Comparison of ENCODE assay signal across 12 cellular contexts in the genomic region with DNA sequence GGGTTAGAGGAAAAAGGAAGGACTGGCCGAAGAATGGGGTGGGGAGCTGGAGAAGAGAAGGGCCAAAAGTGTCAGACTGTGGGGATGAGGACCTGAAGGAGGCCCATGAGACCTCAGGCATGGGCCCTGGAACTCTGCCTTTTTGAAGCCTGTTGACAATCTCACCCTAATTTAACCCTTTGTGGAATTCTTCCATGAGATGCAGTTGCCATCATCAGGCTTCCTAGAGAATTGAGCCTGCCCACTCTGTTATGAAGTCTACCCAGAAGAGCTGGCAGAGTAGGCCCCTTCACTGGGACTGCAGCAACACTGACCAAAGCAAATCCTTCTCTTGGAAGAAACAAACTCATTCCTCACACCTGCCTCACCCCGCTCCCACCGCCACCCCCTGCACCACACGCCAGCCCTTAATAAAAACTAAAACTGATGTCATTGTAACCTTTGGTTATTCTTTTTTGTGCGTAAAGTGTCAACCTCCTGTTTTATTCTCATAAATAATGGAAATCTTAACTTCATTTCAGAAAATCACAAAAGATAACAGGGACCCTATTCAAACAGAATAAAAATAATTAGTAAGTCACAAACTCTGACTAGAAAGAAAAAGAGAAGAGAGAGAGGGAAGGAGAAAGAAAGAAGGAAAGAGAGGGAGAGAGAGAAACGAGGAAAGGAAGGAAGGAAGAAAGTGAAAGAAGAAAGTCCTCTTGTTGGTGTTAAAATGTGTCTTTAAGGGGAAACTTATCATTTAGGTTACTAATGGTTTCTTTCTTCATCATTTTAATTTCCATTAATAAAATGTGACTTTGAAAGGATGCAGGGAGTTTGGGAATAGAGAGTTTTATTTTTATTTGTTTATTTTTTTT.
A peak's percentile ranks its signal among the peaks of the same experiment; 100 is the strongest.
DNase-seq lines count a peak whose midpoint lies in the region; ATAC-seq and TF ChIP-seq lines count a peak whose summit lies in the region.
"Had no signal": no experiment of that assay in that cellular context is flagged by ENCODE, and none has a peak within 500 bp of the region (broad histone marks: within the 10 kb centered on the region; RNA-seq: fewer than 3 reads in every experiment).

No MANE protein-coding gene starts in this region.

- H3K9ac ChIP-seq in mammary epithelial cell (ENCODE audit: insufficient read depth, low read length), result no peak overlapping the region
- peak overlapping the region; percentile 7 to 68 (median 47) for H3K9ac ChIP-seq in subcutaneous abdominal adipose tissue (ENCODE audit: low read length in 5 of 5)

- H3K36me3 ChIP-seq in mammary epithelial cell (ENCODE audit: insufficient read depth, low read length) (no peaks in the 10 kb centered on the region), lung (ENCODE audit: control insufficient read depth in 2 of 2, insufficient read depth in 2 of 2, low read length in 2 of 2) (no peaks in the 10 kb centered on the region), subcutaneous abdominal adipose tissue (ENCODE audit: control insufficient read depth in 5 of 5, insufficient read depth in 5 of 5, low read length in 5 of 5) (peaks cover 0 to 3% (median 0%) of the 10 kb centered on the region in 5 donors)
- H3K36me3 ChIP-seq: brain microvascular endothelial cell had no signal

- CTCF ChIA-PET in mammary epithelial cell (lab: Charles Lee; ENCODE audit: low non-redundant PET), result no interaction called here

- intact Hi-C loops in mammary epithelial cell (cut with micrococcal nuclease), result no loop called here

- H3K4me1 ChIP-seq in mammary epithelial cell (ENCODE audit: insufficient read depth, low read length), result peaks cover 5% of the 10 kb centered on the region
- peaks cover 2 to 10% of the 10 kb centered on the region in 2 donors for H3K4me1 ChIP-seq in lung (ENCODE audit: control insufficient read depth in 2 of 2, insufficient read depth in 2 of 2, low read length in 2 of 2)
- peaks cover 5 to 47% (median 39%) of the 10 kb centered on the region in 5 donors for H3K4me1 ChIP-seq in subcutaneous abdominal adipose tissue (ENCODE audit: control insufficient read depth in 5 of 5, insufficient read depth in 5 of 5, low read length in 5 of 5)

- TF ChIP-seq CTCF in mammary epithelial cell (conservative IDR thresholded peaks at IDR 0.05 in 1 of 2, IDR thresholded peaks at IDR 0.05 in 1 of 2; ENCODE audit: extremely low read depth in 1 of 2, insufficient read depth in 1 of 2, low read depth in 1 of 2, low read length in 2 of 2) (no peak), lung (IDR thresholded peaks at IDR 0.05; ENCODE audit: control extremely low read depth, extremely low read depth) (no peak)

- no TSS peak for BruUV-seq in mammary epithelial cell (replicated peaks; lab: Mats Ljungman, UMichigan)

- H3K27me3 ChIP-seq in mammary epithelial cell (ENCODE audit: insufficient read depth, low read length), result no peaks in the 10 kb centered on the region
- no peaks in the 10 kb centered on the region for H3K27me3 ChIP-seq in lung (ENCODE audit: control insufficient read depth, insufficient read depth)
- no peaks in the 10 kb centered on the region for H3K27me3 ChIP-seq in subcutaneous abdominal adipose tissue (ENCODE audit: control insufficient read depth in 5 of 5, insufficient read depth in 4 of 5, low read length in 5 of 5)
- H3K27me3 ChIP-seq: brain microvascular endothelial cell had no signal

- no peaks in the 10 kb centered on the region for H4K20me1 ChIP-seq in mammary epithelial cell (ENCODE audit: insufficient read depth, low read length)

- no peak overlapping the region for H3K27ac ChIP-seq in mammary epithelial cell (ENCODE audit: insufficient read depth, low read depth, low read length)
- peak overlapping the region; percentile 49 to 69 for H3K27ac ChIP-seq in lung (ENCODE audit: low read depth in 1 of 2, low read length in 1 of 2)
- peak overlapping the region; percentile 80 for H3K27ac ChIP-seq in subcutaneous abdominal adipose tissue (ENCODE audit: low read depth, low read length)
- H3K27ac ChIP-seq: brain microvascular endothelial cell, epithelial cell of prostate, VCaP had no signal

- dilution Hi-C loops in mammary epithelial cell (cut with HindIII; ENCODE audit: low sequenced_read_pairs), result no loop called here

- H3K4me3 ChIP-seq in mammary epithelial cell (replicated peaks in 1 of 3; ENCODE audit: insufficient read depth in 1 of 3, low read depth in 2 of 3, low read length in 3 of 3), result no peak overlapping the region
- no peak overlapping the region for H3K4me3 ChIP-seq in lung
- peak overlapping the region; percentile 19 to 49 (median 22) for H3K4me3 ChIP-seq in subcutaneous abdominal adipose tissue (ENCODE audit: low read depth in 1 of 5, low read length in 5 of 5)

- DNase-seq in NCI-H446 (lab: John Stamatoyannopoulos, UW) (peak; percentile 46 to 49), mammary epithelial cell (no peak), lung (ENCODE audit: low spot score) (no peak), T-helper 9 cell (no peak)
- DNase-seq in activated effector memory CD4-positive, alpha-beta T cell treated with Interleukin-2 at 50 U/mL for 16 hours, result no peak
- no peak for DNase-seq in effector CD8-positive, alpha-beta T cell (lab: John Stamatoyannopoulos, UW)
- DNase-seq: brain microvascular endothelial cell, MM.1S had no signal

- WGBS in mammary epithelial cell (ENCODE audit: low coverage, missing lambda C conversion rate), result 91% methylated on average over 6 of the region's 6 CpGs
- WGBS in lung, 2 donors, result 73 to 80% methylated on average over 6 of the region's 6 CpGs

- in situ Hi-C loops in mammary epithelial cell (cut with MboI; ENCODE audit: low sequenced_read_pairs in 2 of 2), result no loop called here

- no peaks in the 10 kb centered on the region for H3K79me2 ChIP-seq in mammary epithelial cell (ENCODE audit: insufficient read depth, low read length)

- H2AFZ ChIP-seq in mammary epithelial cell (ENCODE audit: low read depth, low read length), result peak overlapping the region; percentile 39

- H3K9me3 ChIP-seq in mammary epithelial cell (replicated peaks; ENCODE audit: insufficient read depth, low read length) (no peaks in the 10 kb centered on the region), lung (ENCODE audit: control insufficient read depth in 2 of 2, insufficient read depth in 1 of 2, low read length in 1 of 2) (no peaks in the 10 kb centered on the region), subcutaneous abdominal adipose tissue (ENCODE audit: control insufficient read depth in 5 of 5, low read length in 5 of 5) (no peaks in the 10 kb centered on the region)

- no peak for ATAC-seq in lung (ENCODE audit: insufficient read depth, low FRiP score)
- no peak for ATAC-seq in HG03439 (IDR thresholded peaks at IDR 0.05; ENCODE audit: unreplicated experiment)

- H3K4me2 ChIP-seq in mammary epithelial cell (ENCODE audit: insufficient read depth, low read depth, low read length), result peak overlapping the region; percentile 83

Comparison
In these comparisons a context has a peak if more than half of its experiments do, and no peak if none do; other contexts are left out.
1. DNase-seq: peak in NCI-H446 (2 of 2); none in mammary epithelial cell (single experiment), lung (single experiment), activated effector memory CD4-positive, alpha-beta T cell treated with Interleukin-2 at 50 U/mL for 16 hours (single experiment), T-helper 9 cell (single experiment) and effector CD8-positive, alpha-beta T cell (single experiment).
2. H3K4me3 ChIP-seq: peak in subcutaneous abdominal adipose tissue (5 of 5); none in mammary epithelial cell (0 of 3) and lung (single experiment).